In the genomic region with DNA sequence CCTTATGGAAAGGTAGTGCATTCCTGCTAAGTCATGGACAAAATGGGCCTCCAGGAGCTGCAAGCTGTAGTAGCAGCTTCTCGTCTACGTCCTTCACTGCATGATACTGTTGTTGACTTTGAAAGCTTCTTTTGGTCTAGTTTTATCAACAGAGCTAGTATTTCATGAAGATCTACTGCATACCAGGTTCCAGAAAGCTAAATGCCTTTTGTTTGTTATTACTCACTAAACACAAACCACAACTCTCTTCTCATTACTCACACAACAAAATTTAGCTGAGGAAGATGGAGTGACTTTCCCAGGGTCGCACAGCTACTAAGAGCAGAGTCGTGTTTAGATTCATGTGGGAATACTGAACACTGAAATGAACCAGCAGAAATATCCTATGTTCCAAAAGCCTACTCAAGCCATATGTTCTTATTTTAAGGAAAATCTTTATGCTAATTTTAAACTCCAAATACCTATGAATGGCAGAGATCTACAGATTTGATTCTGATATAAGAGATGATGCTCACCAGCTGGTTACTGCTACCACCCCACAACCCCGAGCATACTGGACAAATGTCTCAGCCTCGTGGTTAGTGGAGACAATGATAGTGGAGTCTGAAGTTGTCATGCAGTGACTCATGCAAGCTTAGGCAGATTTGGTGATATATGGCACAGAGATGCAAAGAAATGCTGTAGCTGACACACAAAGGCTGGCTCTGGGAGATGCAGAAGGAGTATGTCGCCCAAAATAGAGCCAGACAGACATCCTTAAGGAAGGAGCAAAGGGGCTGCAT, we compare ENCODE assay signal across 1 cellular context.
TF ChIP-seq lines count a peak whose summit lies in the region.

No MANE protein-coding gene starts in this region.

TF ChIP-seq in GM12878, 131 proteins besides CTCF, POLR2A, EP300 and RAD21:
- TF ChIP-seq JUNB (IDR thresholded peaks at IDR 0.05) (peak; percentile 27; the same call in 1 of the 2 replicates), MLLT1 (IDR thresholded peaks at IDR 0.05) (no peak), RUNX3 (IDR thresholded peaks at IDR 0.05; ENCODE audit: low read length) (peak; percentile 54; the same call in 1 of the 2 replicates)
